In the genomic region with DNA sequence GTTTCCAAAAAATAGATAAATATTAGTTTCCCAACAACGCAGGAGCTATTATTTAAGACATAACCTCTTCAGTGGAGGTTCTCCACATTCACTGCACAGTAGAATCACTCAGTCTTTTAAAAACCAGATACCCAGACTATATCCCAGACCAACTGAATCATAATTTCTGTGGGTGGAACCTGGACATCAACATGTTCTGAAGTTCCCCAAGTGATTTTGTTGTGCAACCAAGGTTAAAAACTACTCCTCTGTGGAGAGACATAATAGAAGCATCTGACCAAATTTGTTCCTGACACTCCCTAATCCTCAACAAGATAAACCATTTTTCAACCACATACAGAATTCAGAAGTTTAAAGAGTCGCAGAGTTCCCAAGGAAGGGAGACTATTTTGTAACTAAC, we compare ENCODE assay signal across 22 cellular contexts. TPM values are rescaled to one million over a fixed set of nuclear protein-coding genes. Genes with fewer than 3 reads are reported as not detected.
DNase-seq lines count a peak whose midpoint lies in the region; ATAC-seq and TF ChIP-seq lines count a peak whose summit lies in the region.
"Had no signal": no experiment of that assay in that cellular context is flagged by ENCODE, and none has a peak within 500 bp of the region (broad histone marks: within the 10 kb centered on the region; RNA-seq: fewer than 3 reads in every experiment).

No MANE protein-coding gene starts in this region.

- no peak overlapping the region for H3K4me3 Mint-ChIP-seq in effector memory CD8-positive, alpha-beta T cell
- H3K4me3 Mint-ChIP-seq: endodermal cell; H9; T-helper 1 cell treated with Interleukin-12 subunit alpha and Interleukin-12 subunit beta and Interleukin-4 antibody, amounts not matched to agents 30 μg/mL and 1 μg/mL, for 36 hours had no signal

- TF ChIP-seq POLR2A in vagina (IDR thresholded peaks at IDR 0.05), result no peak

- H3K9ac ChIP-seq in GM23248, result no peak overlapping the region

- peaks cover 13 to 43% of the 10 kb centered on the region in 2 donors for H3K4me1 Mint-ChIP-seq in effector memory CD8-positive, alpha-beta T cell (ENCODE audit: low read depth in 2 of 2)
- H3K4me1 Mint-ChIP-seq: endodermal cell had no signal

- H3K36me3 Mint-ChIP-seq in effector memory CD8-positive, alpha-beta T cell (ENCODE audit: insufficient read depth), result peaks cover 83% of the 10 kb centered on the region

- peaks cover 24% of the 10 kb centered on the region for H3F3A ChIP-seq in GM23248 (ENCODE audit: insufficient read depth)

- 99 to 100% methylated on average over 2 of the region's 2 CpGs for WGBS in GM23248 (ENCODE audit: low coverage in 1 of 2, low lambda C conversion rate in 2 of 2, missing lambda C conversion rate in 2 of 2), 2 experiments

- H3K9me3 ChIP-seq in GM23248 (ENCODE audit: low read depth), result no peaks in the 10 kb centered on the region
- H3K9me3 ChIP-seq in vagina, result no peaks in the 10 kb centered on the region
- H3K9me3 ChIP-seq: heart right ventricle, Peyer's patch, SJSA1 had no signal

- H3K4me3 ChIP-seq in GM23248 (no peak overlapping the region), vagina (no peak overlapping the region)
- H3K4me3 ChIP-seq: GM12878, heart right ventricle, Peyer's patch, SJSA1 had no signal

- H3K36me3 ChIP-seq in GM23248 (ENCODE audit: low read depth), result peaks cover 25% of the 10 kb centered on the region; the same call in 1 of the 2 replicates
- H3K36me3 ChIP-seq in vagina, result peaks cover 0 to 7% of the 10 kb centered on the region in 2 donors

- no peaks in the 10 kb centered on the region for H4K20me1 ChIP-seq in GM23248 (ENCODE audit: insufficient read depth)

- H3K27me3 Mint-ChIP-seq in effector memory CD8-positive, alpha-beta T cell, result no peaks in the 10 kb centered on the region

- H3K27ac Mint-ChIP-seq in effector memory CD8-positive, alpha-beta T cell, result peak overlapping the region; percentile 57 to 85
- H3K27ac Mint-ChIP-seq: endodermal cell; H9; T-helper 1 cell treated with Interleukin-12 subunit alpha and Interleukin-12 subunit beta and Interleukin-4 antibody, amounts not matched to agents 30 μg/mL and 1 μg/mL, for 36 hours had no signal

- H3K27ac ChIP-seq in GM23248 (peak overlapping the region; percentile 22; the same call in 1 of the 2 replicates), vagina (no peak overlapping the region)
- H3K27ac ChIP-seq: SJSA1, WERI-Rb-1 had no signal

- peaks cover 10% of the 10 kb centered on the region for H3K4me1 ChIP-seq in GM23248 (ENCODE audit: insufficient read depth)
- H3K4me1 ChIP-seq in vagina, result no peaks in the 10 kb centered on the region
- H3K4me1 ChIP-seq: SJSA1 had no signal

- in situ Hi-C loops in GM23248 (cut with MboI), result no loop called here

- TF ChIP-seq CTCF in vagina (IDR thresholded peaks at IDR 0.05), result no peak

- DNase-seq in AG20443 (ENCODE audit: low spot score), result peak; percentile 26
- peak; percentile 75 for DNase-seq in GM23248
- no peak for DNase-seq in effector memory CD8-positive, alpha-beta T cell
- peak; percentile 59 for DNase-seq in renal cortical epithelial cell (ENCODE audit: low read depth)
- DNase-seq in stimulated activated CD4-positive, alpha-beta T cell treated with anti-CD3 and anti-CD28 coated beads, Interleukin-15, amount 100 ng/mL, for 24 hours, result no peak
- DNase-seq in vagina (ENCODE audit: extremely low spot score in 2 of 2), result no peak
- DNase-seq: activated CD4-positive, alpha-beta T cell treated with anti-CD3 and anti-CD28 coated beads, Interleukin-2, amount 50 U/mL, for 4 hours; activated CD8-positive, alpha-beta memory T cell treated with anti-CD3 and anti-CD28 coated beads, Interleukin-2, amount 50 U/mL, for 48 hours; activated naive CD4-positive, alpha-beta T cell treated with Interleukin-2 at 50 U/mL for 16 hours; endodermal cell; H9; heart right ventricle; NCI-H1417; NCI-H510A treated with DMSO at 0.1 percent for 48 hours; nucleus accumbens; Peyer's patch; WERI-Rb-1 had no signal

- H3K9me3 Mint-ChIP-seq in effector memory CD8-positive, alpha-beta T cell, result no peaks in the 10 kb centered on the region
- H3K9me3 Mint-ChIP-seq: T-helper 1 cell treated with Interleukin-12 subunit alpha and Interleukin-12 subunit beta and Interleukin-4 antibody, amounts not matched to agents 30 μg/mL and 1 μg/mL, for 36 hours had no signal

- intact Hi-C loops in vagina (cut with DNase I), result no loop called here

- peaks cover 6% of the 10 kb centered on the region for H3K79me2 ChIP-seq in GM23248 (ENCODE audit: insufficient read depth)

- no peak overlapping the region for H3K4me2 ChIP-seq in GM23248 (ENCODE audit: unreplicated experiment)

- ATAC-seq in effector memory CD8-positive, alpha-beta T cell (replicated peaks), result no peak
- ATAC-seq in HG02798 (IDR thresholded peaks at IDR 0.05; ENCODE audit: poor library complexity, unreplicated experiment) (no peak), GM21786 (IDR thresholded peaks at IDR 0.05; ENCODE audit: unreplicated experiment) (no peak)
- ATAC-seq: GM12878 had no signal

- H3K27me3 ChIP-seq in GM23248 (replicated peaks; ENCODE audit: insufficient read depth) (no peaks in the 10 kb centered on the region), vagina (no peaks in the 10 kb centered on the region)
- H3K27me3 ChIP-seq: heart right ventricle, Peyer's patch, SJSA1 had no signal

- H2AFZ ChIP-seq in GM23248, result no peak overlapping the region

- H3K9me2 ChIP-seq in GM23248 (ENCODE audit: insufficient read depth), result no peaks in the 10 kb centered on the region

RNA-seq across cellular contexts. Expression of gene STK38, which starts 42.3 kb away (rescaled TPM):
- total RNA-seq in GM23248 (2014; rRNA removed; shearing (Covaris generic)), result 30.5 and 35.6 TPM in 2 replicates
- 50.4 and 51.1 TPM in 2 replicates for polyA plus RNA-seq in GM23248 (2016; fragmentation: Nextera tagmentation; extraction: Ambion mirVana)
- 13.5 and 72.3 TPM in 2 replicates for total RNA-seq in renal cortical epithelial cell
- total RNA-seq in vagina, result 31.9 TPM

Comparison
In these comparisons a context has a peak if more than half of its experiments do, and no peak if none do; other contexts are left out.
1. DNase-seq: peak in AG20443 (single experiment), GM23248 (single experiment) and renal cortical epithelial cell (single experiment); none in effector memory CD8-positive, alpha-beta T cell (0 of 3), stimulated activated CD4-positive, alpha-beta T cell treated with anti-CD3 and anti-CD28 coated beads, Interleukin-15, amount 100 ng/mL, for 24 hours (single experiment) and vagina (0 of 2).